Comparison of ENCODE assay signal across 8 cellular contexts in the genomic region with DNA sequence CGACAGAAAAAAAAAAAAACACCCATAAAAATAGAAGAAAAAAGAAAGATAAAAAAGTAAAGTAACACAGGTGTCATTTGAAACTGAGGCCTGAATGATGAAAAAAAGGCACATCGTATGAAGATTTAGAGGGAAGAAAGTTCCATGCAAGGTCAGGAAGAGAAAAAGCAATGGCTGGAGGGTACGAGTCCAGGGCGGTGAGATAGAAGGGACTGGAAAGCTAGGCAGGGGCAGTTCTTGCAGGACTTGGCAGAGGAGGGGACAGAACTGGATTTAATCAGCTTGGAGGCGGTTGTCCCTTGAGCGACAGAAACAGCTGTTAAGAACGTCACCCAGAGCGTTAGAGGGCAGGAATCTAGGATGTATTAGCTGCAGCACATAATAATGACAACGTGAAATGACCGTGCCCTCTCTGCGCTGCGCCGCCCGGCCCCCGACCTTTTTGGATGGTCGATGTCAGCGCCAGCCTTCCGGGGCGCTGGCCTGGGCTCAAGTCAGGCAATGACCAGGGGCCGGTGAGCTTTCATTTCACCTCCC. TPM values are rescaled to one million over a fixed set of nuclear protein-coding genes. Genes with fewer than 3 reads are reported as not detected.
DNase-seq lines count a peak whose midpoint lies in the region; ATAC-seq, FAIRE-seq and TF ChIP-seq lines count a peak whose summit lies in the region.

No MANE protein-coding gene starts in this region.

- peak overlapping the region; percentile 68 for H3K9ac ChIP-seq in mesendoderm (ENCODE audit: low read length)

- peak overlapping the region; percentile 100 for H3K4me3 ChIP-seq in HL-60 (replicated peaks; ENCODE audit: insufficient read depth, low read length)
- H3K4me3 ChIP-seq in mesendoderm (ENCODE audit: low read length): peak overlapping the region; percentile 51
- peak overlapping the region; percentile 98 for H3K4me3 ChIP-seq in upper lobe of right lung

- H3K4me1 ChIP-seq in mesendoderm (ENCODE audit: control insufficient read depth, low read depth, low read length): peaks cover 4% of the 10 kb centered on the region
- H3K4me1 ChIP-seq in upper lobe of right lung: peaks cover 21% of the 10 kb centered on the region

- peak overlapping the region; percentile 68 for H3K27ac ChIP-seq in HL-60 (replicated peaks)
- H3K27ac ChIP-seq in mesendoderm (ENCODE audit: low read depth, low read length): no peak overlapping the region
- H3K27ac ChIP-seq in upper lobe of right lung: peak overlapping the region; percentile 92

- DNase-seq in DMS53 treated with DMSO at 0.1 percent for 48 hours (lab: John Stamatoyannopoulos, UW; ENCODE audit: unreplicated experiment): peak; percentile 42
- DNase-seq in HL-60 (ENCODE audit: low read depth in 1 of 2, low spot score in 1 of 2): peak in 1 of 2 experiments; percentile 27
- peak; percentile 43 for DNase-seq in SW480 (ENCODE audit: low spot score)
- DNase-seq in effector memory CD8-positive, alpha-beta T cell: peak in 1 of 3 experiments; percentile 25
- DNase-seq in mesendoderm: peak; percentile 72
- DNase-seq in upper lobe of right lung: no peak
- no peak for DNase-seq in D721Med (ENCODE audit: insufficient read length, low spot score)

- H3K23ac ChIP-seq in mesendoderm (ENCODE audit: low read length): no peak overlapping the region

- no peak overlapping the region for H2AK5ac ChIP-seq in mesendoderm (ENCODE audit: low read length)

- H3K9me3 Mint-ChIP-seq in effector memory CD8-positive, alpha-beta T cell: no peaks in the 10 kb centered on the region

- H2BK15ac ChIP-seq in mesendoderm (replicated peaks; ENCODE audit: low read depth): no peak overlapping the region

- no peaks in the 10 kb centered on the region for H3K27me3 Mint-ChIP-seq in effector memory CD8-positive, alpha-beta T cell

- H3K4ac ChIP-seq in mesendoderm (ENCODE audit: low read depth, low read length): no peak overlapping the region

- no peak overlapping the region for H3K18ac ChIP-seq in mesendoderm (ENCODE audit: low read length)

- intact Hi-C loops in upper lobe of right lung (cut with DNase I): no loop called here

- H3K27me3 ChIP-seq in HL-60 (ENCODE audit: insufficient read depth, poor library complexity, severe bottlenecking) (no peaks in the 10 kb centered on the region), mesendoderm (ENCODE audit: insufficient read depth, low read length, poor library complexity) (no peaks in the 10 kb centered on the region), upper lobe of right lung (no peaks in the 10 kb centered on the region)

- peak overlapping the region; percentile 83 to 91 for H3K27ac Mint-ChIP-seq in effector memory CD8-positive, alpha-beta T cell

- ATAC-seq in GM21367 (IDR thresholded peaks at IDR 0.05; ENCODE audit: unreplicated experiment) (peak; percentile 20), upper lobe of right lung (peak; percentile 23)
- ATAC-seq in effector memory CD8-positive, alpha-beta T cell (replicated peaks): peak; percentile 49

- no peaks in the 10 kb centered on the region for H3K9me3 ChIP-seq in upper lobe of right lung

- no peak overlapping the region for H2BK120ac ChIP-seq in mesendoderm (ENCODE audit: low read depth, low read length)

- H3K36me3 ChIP-seq in mesendoderm (ENCODE audit: control insufficient read depth, insufficient read depth, low read length) (no peaks in the 10 kb centered on the region), upper lobe of right lung (no peaks in the 10 kb centered on the region)

- H3K36me3 Mint-ChIP-seq in effector memory CD8-positive, alpha-beta T cell (ENCODE audit: insufficient read depth): peaks cover 10% of the 10 kb centered on the region

- no CpG with 5 or more reads among the region's 20 CpGs for WGBS in mesendoderm (ENCODE audit: extremely low coverage, insufficient coverage, low lambda C conversion rate)

- no peak overlapping the region for H4K8ac ChIP-seq in mesendoderm (ENCODE audit: low read depth, low read length)

- peak overlapping the region; percentile 86 to 89 for H3K4me3 Mint-ChIP-seq in effector memory CD8-positive, alpha-beta T cell

- TF ChIP-seq CTCF in HL-60 (IDR thresholded peaks at IDR 0.05; ENCODE audit: insufficient read depth, low read length) (no peak), upper lobe of right lung (IDR thresholded peaks at IDR 0.05) (no peak), D721Med (IDR thresholded peaks at IDR 0.05; ENCODE audit: insufficient read depth, missing control alignments) (no peak)

- peaks cover 11% of the 10 kb centered on the region for H3K79me1 ChIP-seq in mesendoderm (ENCODE audit: low read length)

- no peak for FAIRE-seq in D721Med (lab: Jason Lieb, UNC)

- H2BK5ac ChIP-seq in mesendoderm (ENCODE audit: low read length): no peak overlapping the region

- H3K79me2 ChIP-seq in mesendoderm (ENCODE audit: control insufficient read depth, insufficient read depth, low read length): peaks cover 14% of the 10 kb centered on the region

- peaks cover 13 to 21% of the 10 kb centered on the region in 2 donors for H3K4me1 Mint-ChIP-seq in effector memory CD8-positive, alpha-beta T cell (ENCODE audit: low read depth in 2 of 2)

- H3K4me2 ChIP-seq in mesendoderm (ENCODE audit: low read length): peak overlapping the region; percentile 71

- H4K5ac ChIP-seq in mesendoderm (ENCODE audit: low read length): no peak overlapping the region

- peak overlapping the region; percentile 93 for H3K56ac ChIP-seq in mesendoderm (ENCODE audit: low read length)

RNA-seq across cellular contexts. Expression of gene TMEM120B, which starts 0.6 kb away (rescaled TPM):
- 16.1 TPM for polyA plus RNA-seq in mesendoderm (2013, experiment 1 of 2)
- polyA plus RNA-seq in mesendoderm (2013, experiment 2 of 2): 15.8 TPM
- 17.1 TPM for total RNA-seq in upper lobe of right lung

RNA-seq across cellular contexts. Expression of gene MORN3, which starts 42.5 kb away (rescaled TPM):
- 0.79 TPM for polyA plus RNA-seq in mesendoderm (2013, experiment 1 of 2)
- 0.98 TPM for polyA plus RNA-seq in mesendoderm (2013, experiment 2 of 2)
- 0.67 TPM for total RNA-seq in upper lobe of right lung

Comparison
In these comparisons a context has a peak if more than half of its experiments do, and no peak if none do; other contexts are left out.
1. DNase-seq: peak in DMS53 treated with DMSO at 0.1 percent for 48 hours (single experiment), SW480 (single experiment) and mesendoderm (single experiment); none in upper lobe of right lung (single experiment) and D721Med (single experiment).
2. Peak in every context shown above with its lines, with median percentiles within 50 percentile points of each other: ATAC-seq and H3K4me3 ChIP-seq.